Comparison of ENCODE assay signal across 9 cellular contexts in genomic region chr7:37901236-37901827, GRCh38. TPM values are rescaled to one million over a fixed set of nuclear protein-coding genes. Genes with fewer than 3 reads are reported as not detected.
DNase-seq lines count a peak whose midpoint lies in the region; TF ChIP-seq lines count a peak whose summit lies in the region.
"Had no signal": no experiment of that assay in that cellular context is flagged by ENCODE, and none has a peak within 500 bp of the region (broad histone marks: within the 10 kb centered on the region; RNA-seq: fewer than 3 reads in every experiment).

No MANE protein-coding gene starts in this region.

- H3K4me3 Mint-ChIP-seq in T-helper 2 cell treated with Interferon-gamma antibody and Interleukin-4, amounts not matched to agents 5 μg/mL and 100 μg/mL, for 36 hours = no peak overlapping the region

- CTCF ChIA-PET in BJ (lab: Yijun Ruan, JAX) (interaction anchor here (0.7 to 2.7 kb wide), 22 partner anchors 12 to 468 kb away, joined by 3 to 13 read pairs (median 5); partner anchors contain the start of gene SFRP4), HEK293 (lab: Yijun Ruan, JAX) (interaction anchor here (0.6 to 3.3 kb wide), 46 partner anchors 8 to 498 kb away, joined by 3 to 30 read pairs (median 4); partner anchors contain the start of gene SFRP4), PC-9 (lab: Charles Lee) (no interaction called here)

- H3K27me3 ChIP-seq in BJ (ENCODE audit: control insufficient read depth, insufficient read depth, low read length) = no peaks in the 10 kb centered on the region
- no peaks in the 10 kb centered on the region; the same call in 1 of the 2 replicates for H3K27me3 ChIP-seq in PC-9 (ENCODE audit: insufficient read depth, low read depth)

- no peaks in the 10 kb centered on the region for H3K27me3 Mint-ChIP-seq in T-helper 2 cell treated with Interferon-gamma antibody and Interleukin-4, amounts not matched to agents 5 μg/mL and 100 μg/mL, for 36 hours (ENCODE audit: low read depth)

- no peak for DNase-seq in BJ (ENCODE audit: low read depth)
- no peak for DNase-seq in PC-9
- DNase-seq in fibroblast of gingiva (ENCODE audit: low read depth) = peak; percentile 27
- DNase-seq in pons (ENCODE audit: low spot score) = peak; percentile 60
- no peak for DNase-seq in posterior vena cava (ENCODE audit: low spot score)
- DNase-seq in T-helper 2 cell treated with Interferon-gamma antibody and Interleukin-4, amounts not matched to agents 5 μg/mL and 100 μg/mL, for 36 hours (ENCODE audit: low spot score) = no peak
- DNase-seq in NCI-H2196 (lab: John Stamatoyannopoulos, UW; ENCODE audit: unreplicated experiment) = no peak

- H3K9me3 ChIP-seq in HEK293 (ENCODE audit: control insufficient read depth, insufficient read depth, low read depth, low read length) = no peaks in the 10 kb centered on the region
- H3K9me3 ChIP-seq in PC-9 (ENCODE audit: insufficient read depth, low read depth) = no peaks in the 10 kb centered on the region

- POLR2A ChIA-PET in BJ (lab: Charles Lee) (interaction anchor here (0.7 kb wide), 1 partner anchor 314 kb away, joined by 6 read pairs; no protein-coding TSS in a partner anchor), HEK293 (lab: Yijun Ruan, JAX) (no interaction called here), PC-9 (lab: Charles Lee; ENCODE audit: unreplicated experiment) (interaction anchor here (0.7 kb wide), 1 partner anchor 1837 kb away, joined by 3 read pairs; no protein-coding TSS in a partner anchor)

- H3K36me3 Mint-ChIP-seq in T-helper 2 cell treated with Interferon-gamma antibody and Interleukin-4, amounts not matched to agents 5 μg/mL and 100 μg/mL, for 36 hours (ENCODE audit: low read depth) = no peaks in the 10 kb centered on the region

- H3K9me3 Mint-ChIP-seq in T-helper 2 cell treated with Interferon-gamma antibody and Interleukin-4, amounts not matched to agents 5 μg/mL and 100 μg/mL, for 36 hours = no peaks in the 10 kb centered on the region

- H3K36me3 ChIP-seq in BJ (ENCODE audit: control insufficient read depth, insufficient read depth, low read length) (no peaks in the 10 kb centered on the region), HEK293 (ENCODE audit: control insufficient read depth in 2 of 2, insufficient read depth in 1 of 2, low read length in 2 of 2) (no peaks in the 10 kb centered on the region), PC-9 (ENCODE audit: low read depth) (no peaks in the 10 kb centered on the region)

- TF ChIP-seq CTCF in BJ (IDR thresholded peaks at IDR 0.05; ENCODE audit: insufficient read depth, low read depth, low read length) = peak; percentile 45
- TF ChIP-seq CTCF in HEK293 (tag by site-specific recombination; IDR thresholded peaks at IDR 0.05) = peak; percentile 44; the same call in 1 of the 2 replicates
- TF ChIP-seq CTCF in PC-9 (conservative IDR thresholded peaks at IDR 0.05) = peak; percentile 83

- no peak overlapping the region for H3K4me3 ChIP-seq in BJ (ENCODE audit: low read depth, low read length)
- no peak overlapping the region for H3K4me3 ChIP-seq in HEK293 (ENCODE audit: low read depth, low read length)
- H3K4me3 ChIP-seq in PC-9 = no peak overlapping the region

- no peak overlapping the region for H2AFZ ChIP-seq in PC-9

- H4K20me1 ChIP-seq in PC-9 (ENCODE audit: insufficient read depth) = no peaks in the 10 kb centered on the region

- no peaks in the 10 kb centered on the region for H3K4me1 Mint-ChIP-seq in T-helper 2 cell treated with Interferon-gamma antibody and Interleukin-4, amounts not matched to agents 5 μg/mL and 100 μg/mL, for 36 hours (ENCODE audit: low read depth)

- H3K4me1 ChIP-seq in HEK293 (ENCODE audit: control insufficient read depth, insufficient read depth, low read length) (no peaks in the 10 kb centered on the region), PC-9 (replicated peaks; ENCODE audit: insufficient read depth) (no peaks in the 10 kb centered on the region)

- BruUV-seq in PC-9 (replicated peaks; lab: Mats Ljungman, UMichigan) = no TSS peak

- H3F3A ChIP-seq in PC-9 (ENCODE audit: insufficient read depth, low read depth) = no peaks in the 10 kb centered on the region

- intact Hi-C loops in PC-9 (cut with micrococcal nuclease; ENCODE audit: unreplicated experiment) = loop anchor here (1.0 to 5.0 kb wide), 2 partner anchors 321 to 469 kb away; no protein-coding TSS in a partner anchor
- intact Hi-C loops in posterior vena cava (cut with DNase I) = loop anchor here in 1 of 2 donors (5.0 to 10.0 kb wide), 2 partner anchors 206 to 323 kb away; no protein-coding TSS in a partner anchor

- H3K27ac Mint-ChIP-seq in T-helper 2 cell treated with Interferon-gamma antibody and Interleukin-4, amounts not matched to agents 5 μg/mL and 100 μg/mL, for 36 hours = no peak overlapping the region

- H3K27ac ChIP-seq in HEK293 (ENCODE audit: extremely low read depth, low read depth, low read length) (no peak overlapping the region), PC-9 (no peak overlapping the region)
- H3K27ac ChIP-seq: HL-60 had no signal

- no peaks in the 10 kb centered on the region for H3K9me2 ChIP-seq in PC-9 (ENCODE audit: insufficient read depth)

- no peaks in the 10 kb centered on the region for H3K79me2 ChIP-seq in PC-9 (ENCODE audit: low read depth)

- no peak overlapping the region for H3K4me2 ChIP-seq in PC-9

TF ChIP-seq in HEK293, 187 proteins besides CTCF, POLR2A, EP300 and RAD21:
- TF ChIP-seq ZNF362 (tag by site-specific recombination; IDR thresholded peaks at IDR 0.05) = 0 out of 2 replicates have a peak, but pooled peaks have one; percentile 26
- TF ChIP-seq ZNF654 (tag by site-specific recombination; IDR thresholded peaks at IDR 0.05; ENCODE audit: low read depth) = peak; percentile 78
- peak; percentile 41; the same call in 1 of the 2 replicates for TF ChIP-seq PRDM1 (tag by site-specific recombination; IDR thresholded peaks at IDR 0.05)
- no peak for TF ChIP-seq ZNF785 (tag by site-specific recombination; IDR thresholded peaks at IDR 0.05)
- no peak for TF ChIP-seq ZNF37A (tag by site-specific recombination; IDR thresholded peaks at IDR 0.05)
TF ChIP-seq in HEK293: peak in this region for 3.

RNA-seq across cellular contexts. Expression of gene SFRP4, which starts 15.3 kb away (rescaled TPM):
- 0.16 and 0.22 TPM in 2 replicates for polyA plus RNA-seq in BJ (2011; rRNA removed)
- not detected in 2 replicates for polyA minus RNA-seq in BJ (2011; rRNA and poly(A)+ RNA removed)
- total RNA-seq in PC-9 (2021) (not detected in 2 replicates), posterior vena cava (100 to 1,000 TPM in 1 of 2 donors, 10 to 100 TPM in 1; 56.7 to 197 TPM)

RNA-seq across cellular contexts. Expression of gene EPDR1, which starts 19.1 kb away (rescaled TPM):
- 3.7 and 4.8 TPM in 2 replicates for polyA plus RNA-seq in BJ (2011; rRNA removed)
- 0.93 and 2.0 TPM in 2 replicates for polyA minus RNA-seq in BJ (2011; rRNA and poly(A)+ RNA removed)
- total RNA-seq in PC-9 (2021) (3.3 and 5.4 TPM in 2 replicates), posterior vena cava (10 to 100 TPM; 31.3 to 42.6 TPM)

RNA-seq across cellular contexts. Expression of gene NME8, which starts 52.9 kb away (rescaled TPM):
- polyA plus RNA-seq in BJ (2011; rRNA removed) = not detected in 2 replicates
- polyA minus RNA-seq in BJ (2011; rRNA and poly(A)+ RNA removed) = not detected in 2 replicates
- total RNA-seq in PC-9 (2021) (not detected in 2 replicates), posterior vena cava (under 1 TPM; 0.19 to 0.29 TPM)

Comparison
In these comparisons a context has a peak if more than half of its experiments do, and no peak if none do; other contexts are left out.
1. DNase-seq: peak in fibroblast of gingiva (single experiment) and pons (single experiment); none in BJ (single experiment), PC-9 (0 of 2), posterior vena cava (single experiment), T-helper 2 cell treated with Interferon-gamma antibody and Interleukin-4, amounts not matched to agents 5 μg/mL and 100 μg/mL, for 36 hours (single experiment) and NCI-H2196 (single experiment).
2. RNA of gene SFRP4, which starts 15.3 kb away (total RNA-seq): 56.7 to 197 TPM in posterior vena cava; not detected in PC-9; every median in the first group is over 10 times any median in the second.
3. Peak in every context shown above with its lines, with median percentiles within 50 percentile points of each other: CTCF ChIP-seq.